Comparison of ENCODE assay signal across 8 cellular contexts in the genomic region with DNA sequence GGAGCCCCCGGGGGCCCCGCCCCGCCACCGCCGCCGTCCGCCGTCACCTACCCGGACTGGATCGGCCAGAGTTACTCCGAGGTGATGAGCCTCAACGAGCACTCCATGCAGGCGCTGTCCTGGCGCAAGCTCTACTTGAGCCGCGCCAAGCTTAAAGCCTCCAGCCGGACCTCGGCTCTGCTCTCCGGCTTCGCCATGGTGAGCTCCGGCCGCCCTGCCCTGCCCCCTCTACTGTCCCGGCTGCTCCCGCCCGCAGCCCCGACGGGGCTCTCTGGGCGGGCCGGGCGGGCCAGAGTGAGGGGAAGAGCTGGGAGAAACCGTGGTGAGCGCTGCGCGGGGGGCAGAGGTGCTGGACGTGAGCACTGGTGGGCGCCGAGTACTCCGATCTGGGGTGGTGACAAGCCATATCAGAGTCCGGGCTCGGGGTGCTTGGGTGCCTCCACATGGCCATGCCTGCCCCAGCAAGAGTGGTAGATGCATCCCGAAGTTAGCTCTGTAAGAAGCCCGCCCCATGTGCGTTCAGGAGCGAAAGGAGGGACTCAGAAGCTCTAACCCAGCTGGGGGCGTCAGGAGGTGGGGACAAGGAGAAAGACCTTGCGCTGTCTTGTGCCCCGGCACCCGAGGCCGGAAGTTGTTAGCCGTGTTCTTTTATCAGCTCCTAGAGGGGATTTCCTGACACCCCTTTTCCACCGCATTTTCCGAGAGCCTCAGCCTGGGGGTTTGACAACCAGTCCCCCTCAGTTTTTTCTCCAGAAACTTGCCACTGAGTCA. TPM values are rescaled to one million over a fixed set of nuclear protein-coding genes. Genes with fewer than 3 reads are reported as not detected.
A peak's percentile ranks its signal among the peaks of the same experiment; 100 is the strongest.
DNase-seq lines count a peak whose midpoint lies in the region; ATAC-seq and TF ChIP-seq lines count a peak whose summit lies in the region.

No MANE protein-coding gene starts in this region.

- H3K9ac ChIP-seq in mesendoderm (ENCODE audit: low read length): peak overlapping the region; percentile 79

- no peak overlapping the region for H4K8ac ChIP-seq in mesendoderm (ENCODE audit: low read depth, low read length)

- H3K23ac ChIP-seq in mesendoderm (ENCODE audit: low read length): peak overlapping the region; percentile 94

- H3K36me3 ChIP-seq in mesendoderm (ENCODE audit: control insufficient read depth, insufficient read depth, low read length): peaks cover 2% of the 10 kb centered on the region

- H3K79me1 ChIP-seq in mesendoderm (ENCODE audit: low read length): peaks cover 19% of the 10 kb centered on the region

- H3K27ac ChIP-seq in 22Rv1 (peak overlapping the region; percentile 84), mesendoderm (ENCODE audit: low read depth, low read length) (peak overlapping the region; percentile 94)

- POLR2A ChIA-PET in activated CD8-positive, alpha-beta T cell treated with anti-CD3 and anti-CD28 coated beads, Interleukin-2, amount 10 ng/mL, durations not matched to agents 7 days and 5 days (lab: Charles Lee): interaction anchor here (0.6 to 5.7 kb wide), 26 partner anchors 11 to 459 kb away, joined by 3 to 77 read pairs (median 4); partner anchors contain the start of genes KDM2B, MORN3 and RNF34

- H2BK15ac ChIP-seq in mesendoderm (replicated peaks; ENCODE audit: low read depth): no peak overlapping the region

- H4K5ac ChIP-seq in mesendoderm (ENCODE audit: low read length): no peak overlapping the region

- H3K18ac ChIP-seq in mesendoderm (ENCODE audit: low read length): peak overlapping the region; percentile 92

- H3K27ac Mint-ChIP-seq in activated CD8-positive, alpha-beta T cell treated with anti-CD3 and anti-CD28 coated beads, Interleukin-2, amount 10 ng/mL, durations not matched to agents 7 days and 5 days: peak overlapping the region; percentile 94

- TF ChIP-seq CTCF in 22Rv1 (IDR thresholded peaks at IDR 0.05): peak; percentile 44

- peaks cover 49% of the 10 kb centered on the region for H3K4me1 Mint-ChIP-seq in activated CD8-positive, alpha-beta T cell treated with anti-CD3 and anti-CD28 coated beads, Interleukin-2, amount 10 ng/mL, durations not matched to agents 7 days and 5 days (ENCODE audit: low read depth)

- WGBS in mesendoderm (ENCODE audit: extremely low coverage, insufficient coverage, low lambda C conversion rate): no CpG with 5 or more reads among the region's 52 CpGs

- H3K27me3 ChIP-seq in mesendoderm (ENCODE audit: insufficient read depth, low read length, poor library complexity): no peaks in the 10 kb centered on the region

- H3K56ac ChIP-seq in mesendoderm (ENCODE audit: low read length): peak overlapping the region; percentile 97

- peak overlapping the region; percentile 95 for H3K4me3 Mint-ChIP-seq in activated CD8-positive, alpha-beta T cell treated with anti-CD3 and anti-CD28 coated beads, Interleukin-2, amount 10 ng/mL, durations not matched to agents 7 days and 5 days

- peak overlapping the region; percentile 73 for H3K4ac ChIP-seq in mesendoderm (ENCODE audit: low read depth, low read length)

- peak overlapping the region; percentile 31 for H2BK5ac ChIP-seq in mesendoderm (ENCODE audit: low read length)

- peak overlapping the region; percentile 37 for H2BK120ac ChIP-seq in mesendoderm (ENCODE audit: low read depth, low read length)

- peak; percentile 33 for DNase-seq in NCI-H345 treated with DMSO at 0.1 percent for 48 hours (lab: John Stamatoyannopoulos, UW; ENCODE audit: unreplicated experiment)
- peak; percentile 90 for DNase-seq in activated CD8-positive, alpha-beta T cell treated with anti-CD3 and anti-CD28 coated beads, Interleukin-2, amount 10 ng/mL, durations not matched to agents 7 days and 5 days
- DNase-seq in effector CD8-positive, alpha-beta T cell (lab: John Stamatoyannopoulos, UW): peak; percentile 80
- peak; percentile 91 for DNase-seq in mesendoderm
- DNase-seq in stimulated activated CD8-positive, alpha-beta memory T cell treated with anti-CD3 and anti-CD28 coated beads, Interleukin-15, amount 100 ng/mL, for 4 hours (ENCODE audit: low read depth in 2 of 2): peak; percentile 86 to 94

- no peaks in the 10 kb centered on the region for H3K27me3 Mint-ChIP-seq in activated CD8-positive, alpha-beta T cell treated with anti-CD3 and anti-CD28 coated beads, Interleukin-2, amount 10 ng/mL, durations not matched to agents 7 days and 5 days (ENCODE audit: low read depth)

- H3K4me3 ChIP-seq in mesendoderm (ENCODE audit: low read length): peak overlapping the region; percentile 61

- peaks cover 19% of the 10 kb centered on the region for H3K4me1 ChIP-seq in mesendoderm (ENCODE audit: control insufficient read depth, low read depth, low read length)

- H2AK5ac ChIP-seq in mesendoderm (ENCODE audit: low read length): no peak overlapping the region

- H3K9me3 Mint-ChIP-seq in activated CD8-positive, alpha-beta T cell treated with anti-CD3 and anti-CD28 coated beads, Interleukin-2, amount 10 ng/mL, durations not matched to agents 7 days and 5 days (ENCODE audit: insufficient read depth): no peaks in the 10 kb centered on the region

- peaks cover 40% of the 10 kb centered on the region for H3K79me2 ChIP-seq in mesendoderm (ENCODE audit: control insufficient read depth, insufficient read depth, low read length)

- H3K36me3 Mint-ChIP-seq in activated CD8-positive, alpha-beta T cell treated with anti-CD3 and anti-CD28 coated beads, Interleukin-2, amount 10 ng/mL, durations not matched to agents 7 days and 5 days (ENCODE audit: low read depth): peaks cover 38% of the 10 kb centered on the region

- ATAC-seq in GM18499 (IDR thresholded peaks at IDR 0.05; ENCODE audit: insufficient read depth, unreplicated experiment): peak; percentile 27
- peak; percentile 32 for ATAC-seq in HG02885 (IDR thresholded peaks at IDR 0.05; ENCODE audit: poor library complexity, unreplicated experiment)
- peak; percentile 62 for ATAC-seq in activated CD8-positive, alpha-beta T cell treated with anti-CD3 and anti-CD28 coated beads, Interleukin-2, amount 10 ng/mL, durations not matched to agents 7 days and 5 days

- CTCF ChIA-PET in activated CD8-positive, alpha-beta T cell treated with anti-CD3 and anti-CD28 coated beads, Interleukin-2, amount 10 ng/mL, durations not matched to agents 7 days and 5 days (lab: Charles Lee): interaction anchor here (0.7 to 7.4 kb wide), 23 partner anchors 10 to 167 kb away, joined by 3 to 98 read pairs (median 6); partner anchors contain the start of genes KDM2B, MORN3 and RHOF

- H3K4me2 ChIP-seq in mesendoderm (ENCODE audit: low read length): peak overlapping the region; percentile 93

RNA-seq across cellular contexts. Expression of gene ORAI1, which starts 0.7 kb away (rescaled TPM):
- total RNA-seq in activated CD8-positive, alpha-beta T cell treated with anti-CD3 and anti-CD28 coated beads, Interleukin-2, amount 10 ng/mL, durations not matched to agents 7 days and 5 days: 10 to 100 TPM; 67.4 to 69.6 TPM
- 26.1 TPM for polyA plus RNA-seq in mesendoderm (2013, experiment 1 of 2)
- 27.7 TPM for polyA plus RNA-seq in mesendoderm (2013, experiment 2 of 2)

RNA-seq across cellular contexts. Expression of gene MORN3, which starts 42.4 kb away (rescaled TPM):
- under 1 TPM; 0.26 to 0.37 TPM for total RNA-seq in activated CD8-positive, alpha-beta T cell treated with anti-CD3 and anti-CD28 coated beads, Interleukin-2, amount 10 ng/mL, durations not matched to agents 7 days and 5 days
- 0.79 TPM for polyA plus RNA-seq in mesendoderm (2013, experiment 1 of 2)
- 0.98 TPM for polyA plus RNA-seq in mesendoderm (2013, experiment 2 of 2)

RNA-seq across cellular contexts. Expression of gene KDM2B, which starts 46.2 kb away (rescaled TPM):
- 10 to 100 TPM; 76.1 to 76.6 TPM for total RNA-seq in activated CD8-positive, alpha-beta T cell treated with anti-CD3 and anti-CD28 coated beads, Interleukin-2, amount 10 ng/mL, durations not matched to agents 7 days and 5 days
- polyA plus RNA-seq in mesendoderm (2013, experiment 1 of 2): 74.8 TPM
- 78.1 TPM for polyA plus RNA-seq in mesendoderm (2013, experiment 2 of 2)

Comparison
In these comparisons a context has a peak if more than half of its experiments do, and no peak if none do; other contexts are left out.
1. Peak in every context shown above with its lines: DNase-seq, ATAC-seq, H3K4me3 ChIP-seq and H3K27ac ChIP-seq.
2. DNase-seq: peak in every context shown above with its lines; median percentile 91 in mesendoderm; 90 in activated CD8-positive, alpha-beta T cell treated with anti-CD3 and anti-CD28 coated beads, Interleukin-2, amount 10 ng/mL, durations not matched to agents 7 days and 5 days; 90 in stimulated activated CD8-positive, alpha-beta memory T cell treated with anti-CD3 and anti-CD28 coated beads, Interleukin-15, amount 100 ng/mL, for 4 hours; 80 in effector CD8-positive, alpha-beta T cell; 33 in NCI-H345 treated with DMSO at 0.1 percent for 48 hours.